8 cellular contexts compared by ENCODE assay signal in genomic region chr21:35026617-35027557, GRCh38. TPM values are rescaled to one million over a fixed set of nuclear protein-coding genes. Genes with fewer than 3 reads are reported as not detected.
DNase-seq lines count a peak whose midpoint lies in the region; ATAC-seq and TF ChIP-seq lines count a peak whose summit lies in the region.

No MANE protein-coding gene starts in this region.

- H3K4me3 Mint-ChIP-seq in CD8-positive, alpha-beta memory T cell, result peak overlapping the region; percentile 83 to 94 (median 86)
- H3K4me3 Mint-ChIP-seq in activated CD8-positive, alpha-beta memory T cell treated with anti-CD3 and anti-CD28 coated beads, Interleukin-2, amount 10 ng/mL, durations not matched to agents 7 days and 5 days, result peak overlapping the region; percentile 77

- peaks cover 90% of the 10 kb centered on the region for H3K4me1 ChIP-seq in CD8-positive, alpha-beta memory T cell (ENCODE audit: insufficient read depth, low read length)
- no peaks in the 10 kb centered on the region for H3K4me1 ChIP-seq in thoracic aorta (ENCODE audit: control insufficient read depth in 1 of 2, low read depth in 2 of 2)
- no peaks in the 10 kb centered on the region for H3K4me1 ChIP-seq in breast epithelium

- H3K36me3 ChIP-seq in CD8-positive, alpha-beta memory T cell (ENCODE audit: insufficient read depth, low read length), result no peaks in the 10 kb centered on the region
- H3K36me3 ChIP-seq in neural cell (ENCODE audit: insufficient read depth, low read length) (no peaks in the 10 kb centered on the region), thoracic aorta (no peaks in the 10 kb centered on the region), breast epithelium (no peaks in the 10 kb centered on the region)

- no peak for TF ChIP-seq RAD21 in neural cell (conservative IDR thresholded peaks at IDR 0.05)

- CTCF ChIA-PET in CD8-positive, alpha-beta memory T cell (lab: Charles Lee), result interaction anchor here (0.8 to 3.5 kb wide), 15 partner anchors 8 to 146 kb away, joined by 3 to 20 read pairs (median 5); no protein-coding TSS in a partner anchor
- CTCF ChIA-PET in activated CD8-positive, alpha-beta memory T cell treated with anti-CD3 and anti-CD28 coated beads, Interleukin-2, amount 10 ng/mL, durations not matched to agents 7 days and 5 days (lab: Charles Lee), result interaction anchor here (0.6 to 5.5 kb wide), 11 partner anchors 9 to 141 kb away, joined by 3 to 37 read pairs (median 4); no protein-coding TSS in a partner anchor

- peaks cover 2 to 27% (median 5%) of the 10 kb centered on the region in 3 donors for H3K36me3 Mint-ChIP-seq in CD8-positive, alpha-beta memory T cell
- peaks cover 34% of the 10 kb centered on the region for H3K36me3 Mint-ChIP-seq in activated CD8-positive, alpha-beta memory T cell treated with anti-CD3 and anti-CD28 coated beads, Interleukin-2, amount 10 ng/mL, durations not matched to agents 7 days and 5 days

- DNase-seq in CD8-positive, alpha-beta memory T cell, result peak; percentile 73 to 91 (median 90)
- DNase-seq in MV-4-11 (lab: John Stamatoyannopoulos, UW) (peak; percentile 93), fibroblast of gingiva (ENCODE audit: low read depth) (peak; percentile 24), thoracic aorta (ENCODE audit: low spot score) (no peak), breast epithelium (ENCODE audit: low spot score in 2 of 2) (no peak)
- DNase-seq in activated CD8-positive, alpha-beta memory T cell treated with anti-CD3 and anti-CD28 coated beads, Interleukin-2, amount 10 ng/mL, durations not matched to agents 7 days and 5 days, result peak; percentile 94

- TF ChIP-seq POLR2A in breast epithelium (IDR thresholded peaks at IDR 0.05), result no peak

- no peak for TF ChIP-seq CTCF in neural cell (IDR thresholded peaks at IDR 0.05; ENCODE audit: poor library complexity, severe bottlenecking)
- no peak for TF ChIP-seq CTCF in thoracic aorta (IDR thresholded peaks at IDR 0.05)
- TF ChIP-seq CTCF in breast epithelium (IDR thresholded peaks at IDR 0.05), result no peak

- no peak overlapping the region for H2AFZ ChIP-seq in neural cell (ENCODE audit: low read depth, low read length)

- no peaks in the 10 kb centered on the region for H3K79me2 ChIP-seq in neural cell (replicated peaks; ENCODE audit: insufficient read depth, low read length)

- H3K9me3 ChIP-seq in CD8-positive, alpha-beta memory T cell (ENCODE audit: low read length), result no peaks in the 10 kb centered on the region
- no peaks in the 10 kb centered on the region for H3K9me3 ChIP-seq in neural cell (ENCODE audit: low read length)
- H3K9me3 ChIP-seq in thoracic aorta, result no peaks in the 10 kb centered on the region
- H3K9me3 ChIP-seq in breast epithelium, result no peaks in the 10 kb centered on the region

- no peak overlapping the region for H3K4me2 ChIP-seq in neural cell (ENCODE audit: low read length)

- no peaks in the 10 kb centered on the region for H3K27me3 Mint-ChIP-seq in CD8-positive, alpha-beta memory T cell
- no peaks in the 10 kb centered on the region for H3K27me3 Mint-ChIP-seq in activated CD8-positive, alpha-beta memory T cell treated with anti-CD3 and anti-CD28 coated beads, Interleukin-2, amount 10 ng/mL, durations not matched to agents 7 days and 5 days

- TF ChIP-seq EP300 in neural cell (conservative IDR thresholded peaks at IDR 0.05; ENCODE audit: poor library complexity, severe bottlenecking), result no peak

- POLR2A ChIA-PET in CD8-positive, alpha-beta memory T cell (lab: Charles Lee), result interaction anchor here (0.5 to 5.4 kb wide), 17 partner anchors 10 to 1530 kb away, joined by 3 to 40 read pairs (median 5); no protein-coding TSS in a partner anchor

- no peaks in the 10 kb centered on the region for H3K27me3 ChIP-seq in CD8-positive, alpha-beta memory T cell (ENCODE audit: insufficient read depth, low read length, poor library complexity, severe bottlenecking)
- peaks cover 29% of the 10 kb centered on the region for H3K27me3 ChIP-seq in neural cell (ENCODE audit: insufficient read depth, low read depth, low read length)
- H3K27me3 ChIP-seq in thoracic aorta (replicated peaks; ENCODE audit: insufficient read depth), result no peaks in the 10 kb centered on the region
- no peaks in the 10 kb centered on the region for H3K27me3 ChIP-seq in breast epithelium

- intact Hi-C loops in breast epithelium (cut with DNase I; ENCODE audit: low total_unique reads), result no loop called here

- H3K27ac Mint-ChIP-seq in CD8-positive, alpha-beta memory T cell, result peak overlapping the region; percentile 96 to 100 (median 100)
- H3K27ac Mint-ChIP-seq in activated CD8-positive, alpha-beta memory T cell treated with anti-CD3 and anti-CD28 coated beads, Interleukin-2, amount 10 ng/mL, durations not matched to agents 7 days and 5 days, result peak overlapping the region; percentile 100

- peak; percentile 81 for ATAC-seq in GM21529 (IDR thresholded peaks at IDR 0.05; ENCODE audit: unreplicated experiment)
- ATAC-seq in activated CD8-positive, alpha-beta memory T cell treated with anti-CD3 and anti-CD28 coated beads, Interleukin-2, amount 10 ng/mL, durations not matched to agents 7 days and 5 days, result peak; percentile 85
- no peak for ATAC-seq in thoracic aorta (ENCODE audit: insufficient number of reproducible peaks, low FRiP score, low read depth)

- H3K4me1 Mint-ChIP-seq in CD8-positive, alpha-beta memory T cell, result peaks cover 85 to 97% (median 95%) of the 10 kb centered on the region in 3 donors
- H3K4me1 Mint-ChIP-seq in activated CD8-positive, alpha-beta memory T cell treated with anti-CD3 and anti-CD28 coated beads, Interleukin-2, amount 10 ng/mL, durations not matched to agents 7 days and 5 days, result peaks cover 80% of the 10 kb centered on the region

- H3K9me3 Mint-ChIP-seq in CD8-positive, alpha-beta memory T cell, result no peaks in the 10 kb centered on the region
- H3K9me3 Mint-ChIP-seq in activated CD8-positive, alpha-beta memory T cell treated with anti-CD3 and anti-CD28 coated beads, Interleukin-2, amount 10 ng/mL, durations not matched to agents 7 days and 5 days (ENCODE audit: low read depth), result no peaks in the 10 kb centered on the region

- H3K27ac ChIP-seq in CD8-positive, alpha-beta memory T cell (ENCODE audit: low read depth, low read length), result peak overlapping the region; percentile 76
- H3K27ac ChIP-seq in neural cell (ENCODE audit: low read length) (no peak overlapping the region), thoracic aorta (no peak overlapping the region), breast epithelium (no peak overlapping the region)

- no peaks in the 10 kb centered on the region for H3K9me2 ChIP-seq in neural cell (ENCODE audit: insufficient read depth, low read length)

- H3F3A ChIP-seq in neural cell (ENCODE audit: insufficient read depth, low read length, poor library complexity, severe bottlenecking), result no peaks in the 10 kb centered on the region

- H3K4me3 ChIP-seq in CD8-positive, alpha-beta memory T cell (ENCODE audit: low read length), result peak overlapping the region; percentile 35
- peak overlapping the region; percentile 45 for H3K4me3 ChIP-seq in neural cell (ENCODE audit: low read length)
- peak overlapping the region; percentile 64 for H3K4me3 ChIP-seq in thoracic aorta
- peak overlapping the region in 1 of 3 donors; percentile 12 for H3K4me3 ChIP-seq in breast epithelium

- H3K9ac ChIP-seq in neural cell (ENCODE audit: low read length), result no peak overlapping the region

- no peaks in the 10 kb centered on the region for H4K20me1 ChIP-seq in neural cell (ENCODE audit: insufficient read depth)

TF ChIP-seq in neural cell, 6 proteins besides CTCF, POLR2A, EP300 and RAD21:
- TF ChIP-seq MXI1 (conservative IDR thresholded peaks at IDR 0.05; ENCODE audit: poor library complexity, severe bottlenecking) (no peak), EZH2 (IDR thresholded peaks at IDR 0.05; ENCODE audit: borderline replicate concordance, insufficient read depth, low read length, poor library complexity, severe bottlenecking) (no peak), TAF1 (IDR thresholded peaks at IDR 0.05; ENCODE audit: low read depth) (no peak), POLR2AphosphoS5 (IDR thresholded peaks at IDR 0.05) (no peak), SMC3 (conservative IDR thresholded peaks at IDR 0.05; ENCODE audit: poor library complexity) (no peak), REST (IDR thresholded peaks at IDR 0.05; ENCODE audit: borderline replicate concordance) (no peak)
TF ChIP-seq in neural cell: peak in this region for 0.

RNA-seq across cellular contexts. Expression of gene RUNX1, which starts 22.2 kb away (rescaled TPM):
- total RNA-seq in CD8-positive, alpha-beta memory T cell, result 10 to 100 TPM; 40.3 to 41.5 TPM
- polyA plus RNA-seq in CD8-positive, alpha-beta memory T cell, result 22.0 TPM
- total RNA-seq in activated CD8-positive, alpha-beta memory T cell treated with anti-CD3 and anti-CD28 coated beads, Interleukin-2, amount 10 ng/mL, durations not matched to agents 7 days and 5 days, result 10 to 100 TPM; 23.3 to 35.3 TPM
- polyA plus RNA-seq in neural cell, result not detected in 2 replicates
- 0.35 TPM in 1 of 2 replicates, not detected in the other for polyA minus RNA-seq in neural cell
- total RNA-seq in thoracic aorta, result 10 to 100 TPM; 47.4 to 64.7 TPM
- total RNA-seq in breast epithelium, result 100 to 1,000 TPM in 2 of 3 donors, 10 to 100 TPM in 1; 24.8 to 165 (median 127) TPM

Comparison
In these comparisons a context has a peak if more than half of its experiments do, and no peak if none do; other contexts are left out.
1. DNase-seq: peak in CD8-positive, alpha-beta memory T cell (5 of 5), MV-4-11 (single experiment), activated CD8-positive, alpha-beta memory T cell treated with anti-CD3 and anti-CD28 coated beads, Interleukin-2, amount 10 ng/mL, durations not matched to agents 7 days and 5 days (single experiment) and fibroblast of gingiva (single experiment); none in thoracic aorta (single experiment) and breast epithelium (0 of 2).